Comparison of ENCODE assay signal across 1 cellular context in the genomic region with DNA sequence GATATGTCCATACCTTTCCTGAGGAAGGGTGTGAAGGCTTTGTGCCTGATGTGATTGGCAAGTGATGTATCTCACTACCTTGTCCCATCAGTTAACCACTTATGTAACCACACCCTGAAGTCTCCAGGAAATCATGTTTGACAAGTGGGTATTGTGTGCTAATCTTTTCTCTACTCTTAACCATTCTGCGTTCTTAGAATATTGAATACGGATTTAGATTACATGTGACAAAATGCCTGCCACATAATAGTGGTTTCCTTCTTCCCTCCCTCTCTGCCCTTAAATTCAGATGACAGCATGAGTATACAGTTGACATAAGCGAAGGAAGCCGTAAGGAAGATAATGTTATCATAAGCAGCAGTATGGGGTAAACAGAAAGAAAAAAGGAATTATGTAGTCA.
TF ChIP-seq lines count a peak whose summit lies in the region.

No MANE protein-coding gene starts in this region.

TF ChIP-seq in WTC11, 78 proteins besides CTCF, POLR2A, EP300 and RAD21 (continued from another document):
- TF ChIP-seq, protein P1, sequence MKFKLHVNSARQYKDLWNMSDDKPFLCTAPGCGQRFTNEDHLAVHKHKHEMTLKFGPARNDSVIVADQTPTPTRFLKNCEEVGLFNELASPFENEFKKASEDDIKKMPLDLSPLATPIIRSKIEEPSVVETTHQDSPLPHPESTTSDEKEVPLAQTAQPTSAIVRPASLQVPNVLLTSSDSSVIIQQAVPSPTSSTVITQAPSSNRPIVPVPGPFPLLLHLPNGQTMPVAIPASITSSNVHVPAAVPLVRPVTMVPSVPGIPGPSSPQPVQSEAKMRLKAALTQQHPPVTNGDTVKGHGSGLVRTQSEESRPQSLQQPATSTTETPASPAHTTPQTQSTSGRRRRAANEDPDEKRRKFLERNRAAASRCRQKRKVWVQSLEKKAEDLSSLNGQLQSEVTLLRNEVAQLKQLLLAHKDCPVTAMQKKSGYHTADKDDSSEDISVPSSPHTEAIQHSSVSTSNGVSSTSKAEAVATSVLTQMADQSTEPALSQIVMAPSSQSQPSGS (CRISPR knock-in tag; IDR thresholded peaks at IDR 0.05; ENCODE audit: borderline replicate concordance, low read depth): no peak
- TF ChIP-seq, protein P2, sequence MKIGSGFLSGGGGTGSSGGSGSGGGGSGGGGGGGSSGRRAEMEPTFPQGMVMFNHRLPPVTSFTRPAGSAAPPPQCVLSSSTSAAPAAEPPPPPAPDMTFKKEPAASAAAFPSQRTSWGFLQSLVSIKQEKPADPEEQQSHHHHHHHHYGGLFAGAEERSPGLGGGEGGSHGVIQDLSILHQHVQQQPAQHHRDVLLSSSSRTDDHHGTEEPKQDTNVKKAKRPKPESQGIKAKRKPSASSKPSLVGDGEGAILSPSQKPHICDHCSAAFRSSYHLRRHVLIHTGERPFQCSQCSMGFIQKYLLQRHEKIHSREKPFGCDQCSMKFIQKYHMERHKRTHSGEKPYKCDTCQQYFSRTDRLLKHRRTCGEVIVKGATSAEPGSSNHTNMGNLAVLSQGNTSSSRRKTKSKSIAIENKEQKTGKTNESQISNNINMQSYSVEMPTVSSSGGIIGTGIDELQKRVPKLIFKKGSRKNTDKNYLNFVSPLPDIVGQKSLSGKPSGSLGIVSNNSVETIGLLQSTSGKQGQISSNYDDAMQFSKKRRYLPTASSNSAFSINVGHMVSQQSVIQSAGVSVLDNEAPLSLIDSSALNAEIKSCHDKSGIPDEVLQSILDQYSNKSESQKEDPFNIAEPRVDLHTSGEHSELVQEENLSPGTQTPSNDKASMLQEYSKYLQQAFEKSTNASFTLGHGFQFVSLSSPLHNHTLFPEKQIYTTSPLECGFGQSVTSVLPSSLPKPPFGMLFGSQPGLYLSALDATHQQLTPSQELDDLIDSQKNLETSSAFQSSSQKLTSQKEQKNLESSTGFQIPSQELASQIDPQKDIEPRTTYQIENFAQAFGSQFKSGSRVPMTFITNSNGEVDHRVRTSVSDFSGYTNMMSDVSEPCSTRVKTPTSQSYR (CRISPR knock-in tag; IDR thresholded peaks at IDR 0.05): no peak
- TF ChIP-seq, protein P3, sequence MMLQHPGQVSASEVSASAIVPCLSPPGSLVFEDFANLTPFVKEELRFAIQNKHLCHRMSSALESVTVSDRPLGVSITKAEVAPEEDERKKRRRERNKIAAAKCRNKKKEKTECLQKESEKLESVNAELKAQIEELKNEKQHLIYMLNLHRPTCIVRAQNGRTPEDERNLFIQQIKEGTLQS (CRISPR knock-in tag; conservative IDR thresholded peaks at IDR 0.05): no peak
- TF ChIP-seq, protein P4, sequence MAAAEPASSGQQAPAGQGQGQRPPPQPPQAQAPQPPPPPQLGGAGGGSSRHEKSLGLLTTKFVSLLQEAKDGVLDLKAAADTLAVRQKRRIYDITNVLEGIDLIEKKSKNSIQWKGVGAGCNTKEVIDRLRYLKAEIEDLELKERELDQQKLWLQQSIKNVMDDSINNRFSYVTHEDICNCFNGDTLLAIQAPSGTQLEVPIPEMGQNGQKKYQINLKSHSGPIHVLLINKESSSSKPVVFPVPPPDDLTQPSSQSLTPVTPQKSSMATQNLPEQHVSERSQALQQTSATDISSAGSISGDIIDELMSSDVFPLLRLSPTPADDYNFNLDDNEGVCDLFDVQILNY (CRISPR knock-in tag; IDR thresholded peaks at IDR 0.05): no peak
- no peak for TF ChIP-seq RORB (CRISPR knock-in tag; IDR thresholded peaks at IDR 0.05)
